21 cellular contexts compared by ENCODE assay signal in genomic region chr5:80852331-80853245, GRCh38.
DNase-seq lines count a peak whose midpoint lies in the region; ATAC-seq, FAIRE-seq and TF ChIP-seq lines count a peak whose summit lies in the region.
"Had no signal": no experiment of that assay in that cellular context is flagged by ENCODE, and none has a peak within 500 bp of the region (broad histone marks: within the 10 kb centered on the region; RNA-seq: fewer than 3 reads in every experiment).

No MANE protein-coding gene starts in this region.

- no peaks in the 10 kb centered on the region for H3K27me3 ChIP-seq in adipocyte (replicated peaks; ENCODE audit: control insufficient read depth, insufficient read depth, low read length)
- H3K27me3 ChIP-seq: BLaER1 treated with 17β-estradiol and CSF1 and Interleukin-3, amounts not matched to agents 10 nM and 100 nM; SJCRH30 had no signal

- TF ChIP-seq POLR2A in GM12892 (IDR thresholded peaks at IDR 0.05; ENCODE audit: low read depth, low read length), result no peak

- H3K4me3 ChIP-seq in adipocyte (ENCODE audit: low read length), result no peak overlapping the region
- no peak overlapping the region for H3K4me3 ChIP-seq in OCI-LY7 (ENCODE audit: low read depth, low read length, poor library complexity, severe bottlenecking)
- H3K4me3 ChIP-seq: BLaER1 treated with 17β-estradiol and CSF1 and Interleukin-3, amounts not matched to agents 10 nM and 100 nM; HAP-1; SJCRH30 had no signal

- H3K9me3 ChIP-seq in adipocyte (ENCODE audit: control insufficient read depth, low read length) (peaks cover 13% of the 10 kb centered on the region), OCI-LY7 (ENCODE audit: low read length) (no peaks in the 10 kb centered on the region)

- DNase-seq in Calu3, result no peak
- DNase-seq in GM12892 (ENCODE audit: insufficient read length), result no peak
- DNase-seq in adipocyte (ENCODE audit: low read depth), result peak; percentile 1
- peak; percentile 11 for DNase-seq in fibroblast of gingiva (ENCODE audit: low read depth)
- DNase-seq in T-helper 2 cell, result no peak
- DNase-seq in glutamatergic neuron, result no peak
- DNase-seq in OCI-LY7 (ENCODE audit: low spot score), result no peak
- DNase-seq: CD8-positive, alpha-beta T cell; MM.1S; NCI-H1092; NCI-H1436 treated with DMSO at 0.1 percent for 48 hours; NCI-H2029; NCI-H345; NCI-H524 treated with DMSO at 0.1 percent for 48 hours; SJCRH30 had no signal

- no peak overlapping the region for H3K4me3 Mint-ChIP-seq in Calu3 (ENCODE audit: low read depth, unreplicated experiment)
- H3K4me3 Mint-ChIP-seq in glutamatergic neuron (ENCODE audit: unreplicated experiment), result no peak overlapping the region
- H3K4me3 Mint-ChIP-seq: CD8-positive, alpha-beta T cell; IgD-negative memory B cell had no signal

- H3K27ac Mint-ChIP-seq in Calu3 (ENCODE audit: unreplicated experiment) (peak overlapping the region; percentile 78), glutamatergic neuron (ENCODE audit: unreplicated experiment) (no peak overlapping the region)
- H3K27ac Mint-ChIP-seq: CD8-positive, alpha-beta T cell; IgD-negative memory B cell had no signal

- TF ChIP-seq CTCF in Calu3 (IDR thresholded peaks at IDR 0.05; ENCODE audit: unreplicated experiment), result no peak
- TF ChIP-seq CTCF in glutamatergic neuron (IDR thresholded peaks at IDR 0.05; ENCODE audit: partially characterized antibody, unreplicated experiment), result no peak
- TF ChIP-seq CTCF in OCI-LY7 (conservative IDR thresholded peaks at IDR 0.05; ENCODE audit: low read length), result no peak

- H3K9me3 Mint-ChIP-seq in Calu3 (ENCODE audit: low read depth, unreplicated experiment) (peaks cover 12% of the 10 kb centered on the region), glutamatergic neuron (ENCODE audit: unreplicated experiment) (peaks cover 7% of the 10 kb centered on the region)

- FAIRE-seq in GM12892 (lab: Jason Lieb, UNC), result peak; percentile 64
- FAIRE-seq: HTR-8/SVneo had no signal

- intact Hi-C loops in Calu3 (cut with micrococcal nuclease; ENCODE audit: unreplicated experiment) (loop anchor here (2.0 to 5.0 kb wide), 2 partner anchors 68 to 110 kb away; partner anchors contain the start of gene RASGRF2), OCI-LY7 (cut with micrococcal nuclease; ENCODE audit: unreplicated experiment) (no loop called here)

- no peaks in the 10 kb centered on the region for H3K27me3 Mint-ChIP-seq in Calu3 (ENCODE audit: unreplicated experiment)
- no peaks in the 10 kb centered on the region for H3K27me3 Mint-ChIP-seq in glutamatergic neuron (ENCODE audit: unreplicated experiment)
- H3K27me3 Mint-ChIP-seq: IgD-negative memory B cell had no signal

- CTCF ChIA-PET in Calu3 (lab: Charles Lee), result no interaction called here
- CTCF ChIA-PET in OCI-LY7 (lab: Charles Lee; ENCODE audit: unreplicated experiment), result no interaction called here

- H3K4me1 Mint-ChIP-seq in Calu3 (ENCODE audit: low read depth, unreplicated experiment), result peaks cover 12% of the 10 kb centered on the region
- no peaks in the 10 kb centered on the region for H3K4me1 Mint-ChIP-seq in glutamatergic neuron (ENCODE audit: low read depth, unreplicated experiment)

- no peak for ATAC-seq in HG03097 (IDR thresholded peaks at IDR 0.05; ENCODE audit: low FRiP score, unreplicated experiment)
- ATAC-seq: CD8-positive, alpha-beta T cell had no signal

- H3K4me2 ChIP-seq in OCI-LY7 (ENCODE audit: low read length), result no peak overlapping the region
- H3K4me2 ChIP-seq: BLaER1 treated with 17β-estradiol and CSF1 and Interleukin-3, amounts not matched to agents 10 nM and 100 nM had no signal

- H3K9ac ChIP-seq in adipocyte (ENCODE audit: low read length), result no peak overlapping the region
- H3K9ac ChIP-seq: BLaER1 treated with 17β-estradiol and CSF1 and Interleukin-3, amounts not matched to agents 10 nM and 100 nM had no signal

- H3K4me1 ChIP-seq in adipocyte (ENCODE audit: control insufficient read depth, insufficient read depth, low read length), result no peaks in the 10 kb centered on the region
- H3K4me1 ChIP-seq in OCI-LY7 (ENCODE audit: insufficient read depth, low read length, poor library complexity, severe bottlenecking), result no peaks in the 10 kb centered on the region
- H3K4me1 ChIP-seq: HAP-1, SJCRH30 had no signal

- H4K20me1 ChIP-seq in OCI-LY7 (ENCODE audit: insufficient read depth, low read length), result no peaks in the 10 kb centered on the region
- H4K20me1 ChIP-seq: BLaER1 treated with 17β-estradiol and CSF1 and Interleukin-3, amounts not matched to agents 10 nM and 100 nM had no signal

- no peak overlapping the region for H2AFZ ChIP-seq in OCI-LY7 (ENCODE audit: low read length)

- POLR2A ChIA-PET in OCI-LY7 (lab: Charles Lee), result no interaction called here

- no peaks in the 10 kb centered on the region for H3K36me3 Mint-ChIP-seq in Calu3 (ENCODE audit: insufficient read depth, unreplicated experiment)
- H3K36me3 Mint-ChIP-seq in glutamatergic neuron (ENCODE audit: unreplicated experiment), result peaks cover 21% of the 10 kb centered on the region

- no peaks in the 10 kb centered on the region for H3K9me2 ChIP-seq in OCI-LY7 (ENCODE audit: insufficient read depth, low read length)

- no peaks in the 10 kb centered on the region for H3K79me2 ChIP-seq in OCI-LY7 (ENCODE audit: insufficient read depth, low read depth, low read length)

- BruUV-seq in Calu3 (replicated peaks; lab: Mats Ljungman, UMichigan), result no TSS peak
- BruUV-seq in OCI-LY7 (replicated peaks; lab: Mats Ljungman, UMichigan), result no TSS peak

- H3K36me3 ChIP-seq in adipocyte (ENCODE audit: control insufficient read depth, insufficient read depth, low read length, severe bottlenecking), result peaks cover 13% of the 10 kb centered on the region
- peaks cover 69% of the 10 kb centered on the region for H3K36me3 ChIP-seq in OCI-LY7 (ENCODE audit: insufficient read depth, low read length)
- H3K36me3 ChIP-seq: HAP-1 had no signal

- H3K27ac ChIP-seq in OCI-LY7 (ENCODE audit: low read depth, low read length, poor library complexity, severe bottlenecking), result no peak overlapping the region
- H3K27ac ChIP-seq: BLaER1 treated with 17β-estradiol and CSF1 and Interleukin-3, amounts not matched to agents 10 nM and 100 nM; HL-60; SJCRH30 had no signal

Comparison
In these comparisons a context has a peak if more than half of its experiments do, and no peak if none do; other contexts are left out.
1. DNase-seq: peak in adipocyte (single experiment) and fibroblast of gingiva (single experiment); none in Calu3 (single experiment), GM12892 (single experiment), T-helper 2 cell (0 of 5), glutamatergic neuron (single experiment) and OCI-LY7 (single experiment).